In the genomic region with DNA sequence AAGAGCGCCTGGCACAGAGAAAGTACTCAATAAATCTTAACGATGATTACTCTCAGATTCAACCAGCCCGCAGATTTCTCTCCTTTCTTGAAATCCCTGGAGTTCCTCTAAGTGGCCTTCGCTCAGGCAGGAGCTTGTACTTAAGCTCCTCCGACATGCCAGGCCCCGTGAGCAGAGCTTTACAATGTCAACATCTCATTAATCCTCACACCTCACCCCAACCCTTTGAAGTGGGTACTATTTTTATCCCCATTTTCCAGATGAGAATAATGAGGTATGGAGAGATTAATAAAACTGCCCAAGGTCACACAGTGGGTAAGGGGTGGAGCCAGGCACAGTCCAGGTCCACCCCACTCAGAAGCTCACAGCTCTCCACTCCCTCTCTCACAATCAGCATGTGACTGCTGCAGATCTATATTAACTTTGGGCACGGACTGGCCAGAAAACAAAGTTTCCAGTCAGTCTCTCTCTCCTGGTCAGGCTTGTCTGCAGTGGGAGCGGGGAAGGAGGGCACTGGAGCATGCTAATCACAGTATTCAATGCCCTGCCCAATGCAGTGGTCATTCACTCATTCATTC, we compare ENCODE assay signal across 16 cellular contexts. TPM values are rescaled to one million over a fixed set of nuclear protein-coding genes. Genes with fewer than 3 reads are reported as not detected.
DNase-seq lines count a peak whose midpoint lies in the region; ATAC-seq, FAIRE-seq and TF ChIP-seq lines count a peak whose summit lies in the region.
"Had no signal": no experiment of that assay in that cellular context is flagged by ENCODE, and none has a peak within 500 bp of the region (broad histone marks: within the 10 kb centered on the region; RNA-seq: fewer than 3 reads in every experiment).

No MANE protein-coding gene starts in this region.

- H3K4me1 Mint-ChIP-seq in CD4-positive, CD25-positive, alpha-beta regulatory T cell, result peaks cover 20 to 70% (median 39%) of the 10 kb centered on the region in 4 donors
- H3K4me1 Mint-ChIP-seq in natural killer cell, result peaks cover 35 to 46% of the 10 kb centered on the region in 2 donors

- H3K27me3 ChIP-seq in CD4-positive, CD25-positive, alpha-beta regulatory T cell (ENCODE audit: control insufficient read depth, insufficient read depth, low read length), result no peaks in the 10 kb centered on the region
- H3K27me3 ChIP-seq: brain microvascular endothelial cell had no signal

- H3K27ac ChIP-seq in CD4-positive, CD25-positive, alpha-beta regulatory T cell (ENCODE audit: insufficient read depth, low read length, poor library complexity, severe bottlenecking), result peak overlapping the region; percentile 59
- H3K27ac ChIP-seq in caudate nucleus (ENCODE audit: low read depth, low read length), result peak overlapping the region; percentile 6
- H3K27ac ChIP-seq: brain microvascular endothelial cell, C4-2B, parathyroid adenoma, VCaP had no signal

- ATAC-seq in CD4-positive, CD25-positive, alpha-beta regulatory T cell (ENCODE audit: low read depth in 2 of 2), result no peak
- no peak for ATAC-seq in natural killer cell
- no peak for ATAC-seq in HG03135 (IDR thresholded peaks at IDR 0.05; ENCODE audit: unreplicated experiment)
- no peak for ATAC-seq in GM19397 (IDR thresholded peaks at IDR 0.05; ENCODE audit: unreplicated experiment)

- peak overlapping the region; percentile 80 to 96 (median 91) for H3K27ac Mint-ChIP-seq in CD4-positive, CD25-positive, alpha-beta regulatory T cell
- peak overlapping the region; percentile 80 to 84 for H3K27ac Mint-ChIP-seq in natural killer cell

- H3K9me3 Mint-ChIP-seq in CD4-positive, CD25-positive, alpha-beta regulatory T cell, result peaks cover 0 to 20% (median 3%) of the 10 kb centered on the region in 7 donors
- no peaks in the 10 kb centered on the region for H3K9me3 Mint-ChIP-seq in natural killer cell

- intact Hi-C loops in natural killer cell (cut with micrococcal nuclease), result no loop called here

- H3K9me3 ChIP-seq in CD4-positive, CD25-positive, alpha-beta regulatory T cell (ENCODE audit: control insufficient read depth in 2 of 2, low read length in 2 of 2), result peaks cover 11% of the 10 kb centered on the region in 2 experiments

- TF ChIP-seq CTCF in natural killer cell (IDR thresholded peaks at IDR 0.05) (no peak), GM13976 (IDR thresholded peaks at IDR 0.05; ENCODE audit: borderline replicate concordance, control extremely low read depth, extremely low read depth, insufficient read depth, missing control alignments) (no peak)

- peak overlapping the region; percentile 17 to 88 (median 82) for H3K4me3 Mint-ChIP-seq in CD4-positive, CD25-positive, alpha-beta regulatory T cell
- H3K4me3 Mint-ChIP-seq in natural killer cell, result peak overlapping the region; percentile 82

- H3K4me3 ChIP-seq in CD4-positive, CD25-positive, alpha-beta regulatory T cell (ENCODE audit: low read depth, low read length), result peak overlapping the region; percentile 75

- H3K27me3 Mint-ChIP-seq in CD4-positive, CD25-positive, alpha-beta regulatory T cell, result no peaks in the 10 kb centered on the region
- no peaks in the 10 kb centered on the region for H3K27me3 Mint-ChIP-seq in natural killer cell (ENCODE audit: low read depth in 2 of 2)

- in situ Hi-C loops in GM13976 (cut with MboI; ENCODE audit: low sequenced_read_pairs, unreplicated experiment), result no loop called here

- H3K36me3 Mint-ChIP-seq in CD4-positive, CD25-positive, alpha-beta regulatory T cell, result peaks cover 20% of the 10 kb centered on the region
- peaks cover 10% of the 10 kb centered on the region for H3K36me3 Mint-ChIP-seq in natural killer cell

- peak; percentile 66 for FAIRE-seq in GM12891 (lab: Jason Lieb, UNC)

- peaks cover 25% of the 10 kb centered on the region for H3K4me1 ChIP-seq in CD4-positive, CD25-positive, alpha-beta regulatory T cell (ENCODE audit: control insufficient read depth, insufficient read depth, low read length, poor library complexity, severe bottlenecking)
- H3K4me1 ChIP-seq: parathyroid adenoma had no signal

- DNase-seq in CD4-positive, CD25-positive, alpha-beta regulatory T cell, result no peak
- DNase-seq in GM12891 (ENCODE audit: insufficient read length, low spot score), result no peak
- DNase-seq in caudate nucleus (lab: John Stamatoyannopoulos, UW), result no peak
- no peak for DNase-seq in natural killer cell
- DNase-seq in GM13976 (ENCODE audit: low spot score), result no peak
- DNase-seq in hippocampal formation (lab: John Stamatoyannopoulos, UW), result no peak
- DNase-seq: KG1, midbrain, NCI-H446, SK-N-SH had no signal

- no peak for TF ChIP-seq POLR2A in GM12891 (IDR thresholded peaks at IDR 0.05; ENCODE audit: low read depth, low read length)

- H3K36me3 ChIP-seq in CD4-positive, CD25-positive, alpha-beta regulatory T cell (ENCODE audit: control insufficient read depth, insufficient read depth, low read length), result peaks cover 15% of the 10 kb centered on the region
- H3K36me3 ChIP-seq: brain microvascular endothelial cell had no signal

TF ChIP-seq in GM12891, 5 proteins besides CTCF, POLR2A, EP300 and RAD21:
- no peak for TF ChIP-seq SPI1 (IDR thresholded peaks at IDR 0.05; ENCODE audit: low read depth, low read length)
- TF ChIP-seq TAF1 (IDR thresholded peaks at IDR 0.05; ENCODE audit: low read depth, low read length), result no peak
- TF ChIP-seq POLR2AphosphoS5 (IDR thresholded peaks at IDR 0.05; ENCODE audit: low read depth, low read length), result no peak
- TF ChIP-seq PAX5 (IDR thresholded peaks at IDR 0.05; ENCODE audit: insufficient read depth, low read length, severe bottlenecking), result no peak
- no peak for TF ChIP-seq POU2F2 (IDR thresholded peaks at IDR 0.05; ENCODE audit: low read depth, low read length)

RNA-seq across cellular contexts. Expression of gene DNMT3A, which starts 18.0 kb away (rescaled TPM):
- total RNA-seq in CD4-positive, CD25-positive, alpha-beta regulatory T cell, result 81.0 TPM
- 10 to 100 TPM in 3 of 4 donors, 1 to 10 TPM in 1; 8.1 to 14.4 (median 11.9) TPM for polyA plus RNA-seq in CD4-positive, CD25-positive, alpha-beta regulatory T cell
- 35.0 TPM for polyA plus RNA-seq in GM12891 (2012; ENCODE audit: low read depth, missing spikeins)
- total RNA-seq in natural killer cell, result 10 to 100 TPM; 36.3 to 60.7 (median 45.2) TPM
